ENCODE assay signal across 28 cellular contexts in genomic region chr3:150472421-150472820, GRCh38.
"Had no signal": no experiment of that assay in that cellular context is flagged by ENCODE, and none has a peak within 500 bp of the region (broad histone marks: within the 10 kb centered on the region; RNA-seq: fewer than 3 reads in every experiment).

No MANE protein-coding gene starts in this region.

- H3K4me2 ChIP-seq: neural progenitor cell had no signal

- H3K4me3 Mint-ChIP-seq: activated CD4-positive, alpha-beta T cell treated with anti-CD3 and anti-CD28 coated beads for 36 hours; activated naive CD4-positive, alpha-beta T cell treated with anti-CD3 and anti-CD28 coated beads for 36 hours; activated naive CD8-positive, alpha-beta T cell treated with anti-CD3 and anti-CD28 coated beads for 36 hours; brain; natural killer cell; neural progenitor cell had no signal

- H3K9me3 ChIP-seq: adrenal gland, lower lobe of right lung, testis, transverse colon, uterus had no signal

- ATAC-seq: activated CD4-positive, alpha-beta T cell treated with anti-CD3 and anti-CD28 coated beads for 36 hours; esophagus mucosa; heart left ventricle; left lung; lower lobe of right lung; natural killer cell; right cardiac atrium had no signal

- H3K27me3 ChIP-seq: adrenal gland, dorsolateral prefrontal cortex, heart left ventricle, left lung, neural progenitor cell, spleen, testis, transverse colon, uterus had no signal

- DNase-seq: activated CD4-positive, alpha-beta T cell treated with anti-CD3 and anti-CD28 coated beads for 36 hours; activated CD4-positive, CD25-positive, alpha-beta regulatory T cell; activated effector memory CD4-positive, alpha-beta T cell treated with Interleukin-2 at 50 U/mL for 16 hours; activated naive CD4-positive, alpha-beta T cell treated with anti-CD3 and anti-CD28 coated beads for 36 hours; activated naive CD8-positive, alpha-beta T cell treated with anti-CD3 and anti-CD28 coated beads for 36 hours; activated T-cell treated with anti-CD3 and anti-CD28 coated beads for 4 hours; adrenal gland; aorta; dorsolateral prefrontal cortex; effector memory CD4-positive, alpha-beta T cell; foreskin fibroblast; heart left ventricle; left lung; lower lobe of right lung; mesenchymal stem cell; natural killer cell; occipital lobe; right cardiac atrium; spleen; stimulated activated CD4-positive, alpha-beta T cell treated with anti-CD3 and anti-CD28 coated beads, Interleukin-2, amount 100 ng/mL, for 48 hours; stimulated activated naive CD4-positive, alpha-beta T cell treated with Interleukin-2 at 50 U/mL for 16 hours; testis; transverse colon; uterus had no signal

- H3K27ac ChIP-seq: adrenal gland, coronary artery, dorsolateral prefrontal cortex, heart left ventricle, left lung, lower lobe of right lung, neural progenitor cell, spleen, testis, transverse colon, uterus had no signal

- H3K9ac ChIP-seq: neural progenitor cell had no signal

- H3K27me3 Mint-ChIP-seq: activated CD4-positive, alpha-beta T cell treated with anti-CD3 and anti-CD28 coated beads for 36 hours; activated naive CD8-positive, alpha-beta T cell treated with anti-CD3 and anti-CD28 coated beads for 36 hours; brain had no signal

- H3K4me1 ChIP-seq: adrenal gland, lower lobe of right lung, neural progenitor cell, spleen, uterus had no signal

- H3K27ac Mint-ChIP-seq: activated CD4-positive, alpha-beta T cell treated with anti-CD3 and anti-CD28 coated beads for 36 hours; activated naive CD4-positive, alpha-beta T cell treated with anti-CD3 and anti-CD28 coated beads for 36 hours; activated naive CD8-positive, alpha-beta T cell treated with anti-CD3 and anti-CD28 coated beads for 36 hours; brain; natural killer cell; neural progenitor cell had no signal

- H2AFZ ChIP-seq: neural progenitor cell had no signal

- H3K4me3 ChIP-seq: adrenal gland, coronary artery, dorsolateral prefrontal cortex, heart left ventricle, left lung, lower lobe of right lung, neural progenitor cell, spleen, testis, transverse colon, uterus had no signal

- H3K36me3 ChIP-seq: adrenal gland, heart left ventricle, left lung, lower lobe of right lung, neural progenitor cell, spleen, transverse colon, uterus had no signal

- H3K4me1 Mint-ChIP-seq: activated CD4-positive, alpha-beta T cell treated with anti-CD3 and anti-CD28 coated beads for 36 hours; natural killer cell had no signal
